In the genomic region with DNA sequence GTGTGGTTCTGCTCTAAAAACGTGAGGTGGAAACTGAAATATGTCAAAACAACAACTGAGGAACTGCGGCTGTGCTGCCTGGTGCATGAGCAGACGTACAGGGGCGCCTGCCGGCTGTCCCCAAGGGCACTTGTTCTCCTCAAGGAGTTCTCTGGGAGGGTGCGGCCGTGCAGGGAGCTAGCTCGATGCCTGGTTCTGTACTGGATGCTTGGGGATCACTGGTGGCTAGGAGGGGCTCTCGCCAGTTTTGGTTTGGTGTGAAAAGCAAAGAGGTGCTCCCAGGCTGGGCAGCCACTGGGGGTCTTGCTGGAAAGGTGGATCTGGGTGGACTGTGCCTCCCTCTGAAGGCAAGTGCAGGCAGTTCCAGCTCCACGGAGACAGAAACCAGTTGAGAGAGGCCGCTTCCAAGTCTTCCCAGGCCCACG, we compare ENCODE assay signal across 18 cellular contexts.
"Had no signal": no experiment of that assay in that cellular context is flagged by ENCODE, and none has a peak within 500 bp of the region (broad histone marks: within the 10 kb centered on the region; RNA-seq: fewer than 3 reads in every experiment).

No MANE protein-coding gene starts in this region.

- H3K4me3 Mint-ChIP-seq: activated naive CD8-positive, alpha-beta T cell; activated T-cell treated with anti-CD3 and anti-CD28 coated beads, Interleukin-2, amount 50 U/mL, for 24 hours; immature natural killer cell; natural killer cell; T-cell had no signal

- ATAC-seq: foreskin keratinocyte, heart left ventricle, left cardiac atrium, natural killer cell, T-cell had no signal

- H3K27ac ChIP-seq: foreskin keratinocyte, heart left ventricle had no signal

- H3K9me3 ChIP-seq: heart left ventricle had no signal

- H3K36me3 Mint-ChIP-seq: activated naive CD8-positive, alpha-beta T cell; natural killer cell had no signal

- H3K4me3 ChIP-seq: coronary artery, heart left ventricle had no signal

- H3K27me3 Mint-ChIP-seq: activated naive CD8-positive, alpha-beta T cell; activated T-cell treated with anti-CD3 and anti-CD28 coated beads, Interleukin-2, amount 50 U/mL, for 24 hours; T-cell had no signal

- H3K4me1 ChIP-seq: foreskin keratinocyte had no signal

- H3K27me3 ChIP-seq: heart left ventricle had no signal

- FAIRE-seq: small intestine had no signal

- DNase-seq: activated CD4-positive, CD25-positive, alpha-beta regulatory T cell treated with anti-CD3 and anti-CD28 coated beads, Interleukin-2, amount 50 U/mL, for 72 hours; activated gamma-delta T cell; activated T-cell treated with anti-CD3 and anti-CD28 coated beads, Interleukin-2, amount 50 U/mL, for 24 hours; amniotic stem cell; central memory CD4-positive, alpha-beta T cell; foreskin keratinocyte; heart left ventricle; immature natural killer cell; left cardiac atrium; natural killer cell; small intestine; stimulated activated CD4-positive, alpha-beta T cell treated with anti-CD3 and anti-CD28 coated beads, Interleukin-4, amount 100 ng/mL, for 24 hours; stimulated activated naive CD4-positive, alpha-beta T cell treated with Interleukin-2 at 50 U/mL for 16 hours; T-cell; T1000; trophoblast cell had no signal

- H3K27ac Mint-ChIP-seq: activated naive CD8-positive, alpha-beta T cell; immature natural killer cell; natural killer cell; T-cell had no signal

- H3K9me3 Mint-ChIP-seq: activated T-cell treated with anti-CD3 and anti-CD28 coated beads, Interleukin-2, amount 50 U/mL, for 24 hours; immature natural killer cell; natural killer cell; T-cell had no signal
